Comparison of ENCODE assay signal across 8 cellular contexts in genomic region chr18:36128907-36129299, GRCh38. TPM values are rescaled to one million over a fixed set of nuclear protein-coding genes. Genes with fewer than 3 reads are reported as not detected.
DNase-seq lines count a peak whose midpoint lies in the region; ATAC-seq and TF ChIP-seq lines count a peak whose summit lies in the region.

No MANE protein-coding gene starts in this region.

- H3K27ac ChIP-seq in right atrium auricular region: peak overlapping the region; percentile 97 to 99

- no peak for DNase-seq in T-helper 17 cell
- DNase-seq in right atrium auricular region (ENCODE audit: low spot score): peak; percentile 63
- no peak for DNase-seq in stimulated activated effector memory CD8-positive, alpha-beta T cell treated with anti-CD3 and anti-CD28 coated beads, Interleukin-12 subunit alpha, Interleukin-12 subunit beta, amount 100 ng/mL, for 72 hours (ENCODE audit: low spot score in 2 of 2)
- DNase-seq in DMS153 treated with DMSO at 0.1 percent for 48 hours (lab: John Stamatoyannopoulos, UW; ENCODE audit: unreplicated experiment): no peak
- no peak for DNase-seq in NCI-H1105 (lab: John Stamatoyannopoulos, UW)
- DNase-seq in DMS 273 treated with DMSO at 0.1 percent for 48 hours (lab: John Stamatoyannopoulos, UW): no peak

- no peaks in the 10 kb centered on the region for H3K9me3 Mint-ChIP-seq in stimulated activated effector memory CD8-positive, alpha-beta T cell treated with anti-CD3 and anti-CD28 coated beads, Interleukin-12 subunit alpha, Interleukin-12 subunit beta, amount 100 ng/mL, for 72 hours

- ATAC-seq in GM18498 (IDR thresholded peaks at IDR 0.05; ENCODE audit: unreplicated experiment): peak; percentile 19
- ATAC-seq in HG02588 (IDR thresholded peaks at IDR 0.05; ENCODE audit: unreplicated experiment): peak; percentile 20
- ATAC-seq in T-helper 17 cell: no peak
- peak; percentile 8 for ATAC-seq in stimulated activated effector memory CD8-positive, alpha-beta T cell treated with anti-CD3 and anti-CD28 coated beads, Interleukin-12 subunit alpha, Interleukin-12 subunit beta, amount 100 ng/mL, for 72 hours

- no peaks in the 10 kb centered on the region for H3K9me3 ChIP-seq in T-helper 17 cell (ENCODE audit: control insufficient read depth, low read length, poor library complexity, severe bottlenecking)
- no peaks in the 10 kb centered on the region for H3K9me3 ChIP-seq in right atrium auricular region

- H3K27me3 ChIP-seq in right atrium auricular region: no peaks in the 10 kb centered on the region

- peak overlapping the region; percentile 94 for H3K4me3 Mint-ChIP-seq in T-helper 17 cell
- peak overlapping the region; percentile 92 for H3K4me3 Mint-ChIP-seq in stimulated activated effector memory CD8-positive, alpha-beta T cell treated with anti-CD3 and anti-CD28 coated beads, Interleukin-12 subunit alpha, Interleukin-12 subunit beta, amount 100 ng/mL, for 72 hours

- H3K27me3 Mint-ChIP-seq in T-helper 17 cell: no peaks in the 10 kb centered on the region

- H3K4me3 ChIP-seq in right atrium auricular region: peak overlapping the region; percentile 59 to 83

- TF ChIP-seq CTCF in right atrium auricular region (IDR thresholded peaks at IDR 0.05): no peak

- peaks cover 2% of the 10 kb centered on the region for H3K36me3 Mint-ChIP-seq in T-helper 17 cell (ENCODE audit: low read depth)
- H3K36me3 Mint-ChIP-seq in stimulated activated effector memory CD8-positive, alpha-beta T cell treated with anti-CD3 and anti-CD28 coated beads, Interleukin-12 subunit alpha, Interleukin-12 subunit beta, amount 100 ng/mL, for 72 hours: peaks cover 39% of the 10 kb centered on the region

- peaks cover 0 to 37% of the 10 kb centered on the region in 2 donors for H3K4me1 ChIP-seq in right atrium auricular region

- H3K36me3 ChIP-seq in right atrium auricular region: no peaks in the 10 kb centered on the region

- peaks cover 34% of the 10 kb centered on the region for H3K4me1 Mint-ChIP-seq in T-helper 17 cell
- peaks cover 59% of the 10 kb centered on the region for H3K4me1 Mint-ChIP-seq in stimulated activated effector memory CD8-positive, alpha-beta T cell treated with anti-CD3 and anti-CD28 coated beads, Interleukin-12 subunit alpha, Interleukin-12 subunit beta, amount 100 ng/mL, for 72 hours

- H3K27ac Mint-ChIP-seq in T-helper 17 cell: peak overlapping the region; percentile 97
- peak overlapping the region; percentile 98 for H3K27ac Mint-ChIP-seq in stimulated activated effector memory CD8-positive, alpha-beta T cell treated with anti-CD3 and anti-CD28 coated beads, Interleukin-12 subunit alpha, Interleukin-12 subunit beta, amount 100 ng/mL, for 72 hours

RNA-seq across cellular contexts. Expression of gene SLC39A6, which starts 0.2 kb away (rescaled TPM):
- total RNA-seq in T-helper 17 cell: 10 to 100 TPM; 14.4 to 16.3 TPM
- 10 to 100 TPM; 15.9 to 20.0 TPM for total RNA-seq in right atrium auricular region

RNA-seq across cellular contexts. Expression of gene ELP2, which starts 0.8 kb away (rescaled TPM):
- 100 to 1,000 TPM; 147 to 152 TPM for total RNA-seq in T-helper 17 cell
- 10 to 100 TPM; 21.7 to 31.4 TPM for total RNA-seq in right atrium auricular region

RNA-seq across cellular contexts. Expression of gene MOCOS, which starts 58.4 kb away (rescaled TPM):
- under 1 TPM in 1 of 2 donors, not detected in 1; 0.30 TPM for total RNA-seq in T-helper 17 cell
- total RNA-seq in right atrium auricular region: under 1 TPM; 0.11 to 0.51 TPM

Comparison
In these comparisons a context has a peak if more than half of its experiments do, and no peak if none do; other contexts are left out.
1. RNA of gene ELP2, which starts 0.8 kb away (total RNA-seq): 147 to 152 TPM in T-helper 17 cell; 21.7 to 31.4 TPM in right atrium auricular region; every median in the first group is over 4 times any median in the second.